In the genomic region with DNA sequence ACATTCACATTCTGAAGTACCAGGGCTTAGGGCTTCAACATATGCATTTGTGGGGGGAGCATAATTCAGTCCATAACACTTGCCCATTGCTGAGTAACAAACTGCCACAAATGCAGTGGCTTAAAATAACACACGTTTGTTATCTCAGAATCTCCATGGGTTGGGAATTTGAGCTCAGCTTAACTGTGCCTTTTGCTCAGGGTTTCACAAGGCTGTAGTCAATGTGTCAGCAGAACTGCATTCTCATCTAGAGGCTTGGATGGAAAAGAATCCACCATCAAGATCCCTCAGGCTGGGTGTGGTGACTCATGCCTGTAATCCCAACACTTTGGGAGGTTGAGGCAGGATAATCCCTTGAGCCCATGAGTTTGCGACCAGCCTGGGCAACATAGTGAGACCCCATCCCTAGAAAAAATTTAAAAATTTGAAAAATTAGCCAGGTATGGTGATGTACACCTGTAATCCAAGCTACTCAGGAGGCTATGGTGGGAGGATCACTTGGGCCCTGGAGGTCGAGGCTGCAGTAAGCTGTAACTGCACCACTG, we compare ENCODE assay signal across 18 cellular contexts.
"Had no signal": no experiment of that assay in that cellular context is flagged by ENCODE, and none has a peak within 500 bp of the region (broad histone marks: within the 10 kb centered on the region; RNA-seq: fewer than 3 reads in every experiment).

No MANE protein-coding gene starts in this region.

- FAIRE-seq: islet of Langerhans had no signal

- ATAC-seq: activated T-cell treated with anti-CD3 and anti-CD28 coated beads, Interleukin-2, amount 50 U/mL, for 72 hours; gastroesophageal sphincter; heart right ventricle; right lobe of liver; stimulated activated naive CD8-positive, alpha-beta T cell treated with anti-CD3 and anti-CD28 coated beads, Interleukin-15, amount 100 ng/mL, for 72 hours had no signal

- H3K4me3 ChIP-seq: gastroesophageal sphincter, heart right ventricle, lung, prostate gland, right lobe of liver, spleen, testis had no signal

- H3K27ac ChIP-seq: gastroesophageal sphincter, heart right ventricle, prostate gland, right lobe of liver, spleen, testis had no signal

- H3K27me3 ChIP-seq: gastroesophageal sphincter, right lobe of liver, spleen, testis had no signal

- DNase-seq: activated CD4-positive, alpha-beta T cell treated with anti-CD3 and anti-CD28 coated beads, Interleukin-2, amount 10 ng/mL, durations not matched to agents 7 days and 5 days; activated CD4-positive, CD25-positive, alpha-beta regulatory T cell; activated CD8-positive, alpha-beta memory T cell treated with anti-CD3 and anti-CD28 coated beads, Interleukin-2, amount 50 U/mL, for 48 hours; activated gamma-delta T cell treated with Interleukin-2 at 50 U/mL for 16 hours; activated T-cell treated with anti-CD3 and anti-CD28 coated beads, Interleukin-2, amount 50 U/mL, for 72 hours; cerebellar nuclear complex; effector memory CD4-positive, alpha-beta T cell; heart right ventricle; midbrain; right lobe of liver; spleen; stimulated activated CD4-positive, alpha-beta T cell treated with anti-CD3 and anti-CD28 coated beads, Interleukin-1b, Interleukin-23, amount 100 ng/mL, for 48 hours; stimulated activated naive CD8-positive, alpha-beta T cell treated with anti-CD3 and anti-CD28 coated beads, Interleukin-15, amount 100 ng/mL, for 72 hours; testis had no signal

- H3K4me1 ChIP-seq: prostate gland, right lobe of liver, testis had no signal

- H3K36me3 ChIP-seq: gastroesophageal sphincter, heart right ventricle, prostate gland, right lobe of liver, spleen had no signal

- H3K9me3 ChIP-seq: gastroesophageal sphincter, heart right ventricle, prostate gland, right lobe of liver, spleen, testis had no signal
